ENCODE assay signal across 29 cellular contexts in genomic region chr10:7308826-7309225, GRCh38.
"Had no signal": no experiment of that assay in that cellular context is flagged by ENCODE, and none has a peak within 500 bp of the region (broad histone marks: within the 10 kb centered on the region; RNA-seq: fewer than 3 reads in every experiment).

No MANE protein-coding gene starts in this region.

- H3K9me3 ChIP-seq: left lung, neutrophil, right lobe of liver, testis, thyroid gland, transverse colon, upper lobe of left lung had no signal

- H3K4me1 ChIP-seq: left lung, parathyroid adenoma, right atrium auricular region, right lobe of liver, testis had no signal

- H3K4me2 ChIP-seq: smooth muscle cell had no signal

- DNase-seq: head of caudate nucleus; hippocampal formation; kidney; left colon; left lung; mesendoderm; naive B cell; occipital lobe; right lobe of liver; stimulated activated CD4-positive, alpha-beta T cell treated with anti-CD3 and anti-CD28 coated beads, Interleukin-1b, Interleukin-23, amount 100 ng/mL, for 48 hours; stimulated activated CD4-positive, alpha-beta T cell treated with anti-CD3 and anti-CD28 coated beads, Interleukin-2, amount 100 ng/mL, for 48 hours; stimulated activated CD4-positive, alpha-beta T cell treated with anti-CD3 and anti-CD28 coated beads, Interleukin-4, amount 100 ng/mL, for 4 hours; stimulated activated CD8-positive, alpha-beta memory T cell treated with anti-CD3 and anti-CD28 coated beads, Interleukin-4, amount 100 ng/mL, for 48 hours; stimulated activated naive CD8-positive, alpha-beta T cell treated with anti-CD3 and anti-CD28 coated beads, Interleukin-15, Interleukin-2, amounts not matched to agents 100 U/mL and 50 U/mL, for 24 hours; stomach; testis; thyroid gland; transverse colon; upper lobe of left lung had no signal

- H3K4me3 ChIP-seq: left lung, lung, right atrium auricular region, right lobe of liver, smooth muscle cell, stomach, testis, thyroid gland, transverse colon, upper lobe of left lung had no signal

- H3K27me3 Mint-ChIP-seq: naive B cell; stimulated activated memory B cell treated with anti-CD40 and anti-IgM and Interleukin-4, amounts not matched to agents 10 μg/mL and 1 μg/mL and 100 μg/mL, for 72 hours had no signal

- H3K4me3 Mint-ChIP-seq: mesothelial cell of epicardium; naive B cell; nephron; neural crest cell; stimulated activated memory B cell treated with anti-CD40 and anti-IgM and Interleukin-4, amounts not matched to agents 10 μg/mL and 1 μg/mL and 100 μg/mL, for 72 hours had no signal

- H3K9ac ChIP-seq: parathyroid adenoma had no signal

- ATAC-seq: left colon; left lung; right lobe of liver; stimulated activated memory B cell treated with anti-CD40 and anti-IgM and Interleukin-4, amounts not matched to agents 10 μg/mL and 1 μg/mL and 100 μg/mL, for 72 hours; stimulated activated naive CD8-positive, alpha-beta T cell treated with anti-CD3 and anti-CD28 coated beads, Interleukin-15, Interleukin-2, amounts not matched to agents 100 U/mL and 50 U/mL, for 24 hours had no signal

- H3K36me3 ChIP-seq: neutrophil, right atrium auricular region, right lobe of liver, stomach, thyroid gland, transverse colon, upper lobe of left lung had no signal

- H3K27ac ChIP-seq: left lung, neutrophil, parathyroid adenoma, right lobe of liver, stomach, testis, thyroid gland, transverse colon, upper lobe of left lung had no signal

- H2AFZ ChIP-seq: parathyroid adenoma had no signal

- H3K9me3 Mint-ChIP-seq: neural crest cell; stimulated activated memory B cell treated with anti-CD40 and anti-IgM and Interleukin-4, amounts not matched to agents 10 μg/mL and 1 μg/mL and 100 μg/mL, for 72 hours had no signal

- H3K27ac Mint-ChIP-seq: mesothelial cell of epicardium; progenitor cell of endocrine pancreas; stimulated activated memory B cell treated with anti-CD40 and anti-IgM and Interleukin-4, amounts not matched to agents 10 μg/mL and 1 μg/mL and 100 μg/mL, for 72 hours had no signal

- H3K27me3 ChIP-seq: left lung, neutrophil, right atrium auricular region, right lobe of liver, stomach, testis, thyroid gland, transverse colon, upper lobe of left lung had no signal
